1 cellular context compared by ENCODE assay signal in genomic region chr17:7024402-7024785, GRCh38.
TF ChIP-seq lines count a peak whose summit lies in the region.

No MANE protein-coding gene starts in this region.

TF ChIP-seq in HepG2, 621 proteins besides CTCF, POLR2A, EP300 and RAD21:
- TF ChIP-seq POLR2AphosphoS2 (IDR thresholded peaks at IDR 0.05; ENCODE audit: low read depth, low read length): no peak
- no peak for TF ChIP-seq IRF1 (CRISPR knock-in tag; IDR thresholded peaks at IDR 0.05; ENCODE audit: low read depth)
- TF ChIP-seq ZFAT (CRISPR knock-in tag; conservative IDR thresholded peaks at IDR 0.05): no peak
- TF ChIP-seq KLF15 (CRISPR knock-in tag; IDR thresholded peaks at IDR 0.05; ENCODE audit: borderline replicate concordance): no peak
- no peak for TF ChIP-seq HES4 (CRISPR knock-in tag; IDR thresholded peaks at IDR 0.05; ENCODE audit: borderline replicate concordance)
- TF ChIP-seq ZNF367 (CRISPR knock-in tag; IDR thresholded peaks at IDR 0.05; ENCODE audit: borderline replicate concordance): no peak
- no peak for TF ChIP-seq ZBTB1 (CRISPR knock-in tag; IDR thresholded peaks at IDR 0.05; ENCODE audit: borderline replicate concordance)
- no peak for TF ChIP-seq ZNF772 (CRISPR knock-in tag; IDR thresholded peaks at IDR 0.05)
- no peak for TF ChIP-seq ZNF331 (CRISPR knock-in tag; IDR thresholded peaks at IDR 0.05)
- TF ChIP-seq IRX3 (CRISPR knock-in tag; IDR thresholded peaks at IDR 0.05; ENCODE audit: borderline replicate concordance, low read depth): no peak
